1 cellular context compared by ENCODE assay signal in genomic region chr3:40613306-40613705, GRCh38.
TF ChIP-seq lines count a peak whose summit lies in the region.

No MANE protein-coding gene starts in this region.

TF ChIP-seq in H1, 55 proteins besides CTCF, POLR2A, EP300 and RAD21 (continued from another document):
- TF ChIP-seq CHD7 (IDR thresholded peaks at IDR 0.05; ENCODE audit: insufficient replicate concordance, low read length) (no peak), KDM4A (IDR thresholded peaks at IDR 0.05; ENCODE audit: low read depth, low read length, severe bottlenecking) (no peak), HDAC6 (IDR thresholded peaks at IDR 0.05; ENCODE audit: low read depth, low read length) (no peak), POU5F1 (IDR thresholded peaks at IDR 0.05; ENCODE audit: low read depth, low read length) (no peak), MAFK (IDR thresholded peaks at IDR 0.05; ENCODE audit: low read depth, low read length) (no peak), TAF7 (optimal IDR thresholded peaks at IDR 0.05; ENCODE audit: borderline replicate concordance, low read depth, low read length) (no peak), JUN (IDR thresholded peaks at IDR 0.05; ENCODE audit: low read depth, low read length) (no peak), USF2 (IDR thresholded peaks at IDR 0.05; ENCODE audit: low read length) (no peak), GTF2F1 (IDR thresholded peaks at IDR 0.05; ENCODE audit: borderline replicate concordance, low read depth, low read length) (no peak), SIRT6 (IDR thresholded peaks at IDR 0.05; ENCODE audit: low read length) (no peak)
